In genomic region chr17:76493505-76494167, GRCh38 we compare ENCODE assay signal across 9 cellular contexts. TPM values are rescaled to one million over a fixed set of nuclear protein-coding genes. Genes with fewer than 3 reads are reported as not detected.
DNase-seq lines count a peak whose midpoint lies in the region; ATAC-seq and TF ChIP-seq lines count a peak whose summit lies in the region.
"Had no signal": no experiment of that assay in that cellular context is flagged by ENCODE, and none has a peak within 500 bp of the region (broad histone marks: within the 10 kb centered on the region; RNA-seq: fewer than 3 reads in every experiment).

No MANE protein-coding gene starts in this region.

- peak overlapping the region; percentile 89 for H3K27ac ChIP-seq in RWPE1

- CTCF ChIA-PET in RWPE1 (lab: Yijun Ruan, JAX) = interaction anchor here (0.7 to 2.8 kb wide), 2 partner anchors 27 to 200 kb away, joined by 3 to 11 read pairs; partner anchors contain the start of gene AANAT

- peaks cover 3% of the 10 kb centered on the region for H3K36me3 Mint-ChIP-seq in stimulated activated naive CD8-positive, alpha-beta T cell treated with anti-CD3 and anti-CD28 coated beads, Interleukin-15, Interleukin-2, amounts not matched to agents 100 ng/mL and 50 ng/mL, for 24 hours (ENCODE audit: low read depth)

- ATAC-seq in GM21825 (IDR thresholded peaks at IDR 0.05; ENCODE audit: unreplicated experiment) (peak; percentile 1), HG03139 (IDR thresholded peaks at IDR 0.05; ENCODE audit: unreplicated experiment) (no peak)

- H3K9me3 Mint-ChIP-seq in stimulated activated naive CD8-positive, alpha-beta T cell treated with anti-CD3 and anti-CD28 coated beads, Interleukin-15, Interleukin-2, amounts not matched to agents 100 ng/mL and 50 ng/mL, for 24 hours = no peaks in the 10 kb centered on the region

- H3K4me1 Mint-ChIP-seq in stimulated activated naive CD8-positive, alpha-beta T cell treated with anti-CD3 and anti-CD28 coated beads, Interleukin-15, Interleukin-2, amounts not matched to agents 100 ng/mL and 50 ng/mL, for 24 hours (ENCODE audit: low read depth) = peaks cover 93% of the 10 kb centered on the region

- DNase-seq in RWPE1 (ENCODE audit: low spot score) (no peak), epithelial cell of proximal tubule (ENCODE audit: low read depth) (no peak), NCI-H446 treated with DMSO at 0.1 percent for 48 hours (lab: John Stamatoyannopoulos, UW) (no peak), iPS-NIHi11 (ENCODE audit: low spot score) (no peak)
- DNase-seq: GOT3 had no signal

- peak overlapping the region; percentile 98 for H3K27ac Mint-ChIP-seq in stimulated activated naive CD8-positive, alpha-beta T cell treated with anti-CD3 and anti-CD28 coated beads, Interleukin-15, Interleukin-2, amounts not matched to agents 100 ng/mL and 50 ng/mL, for 24 hours

- H3K4me3 Mint-ChIP-seq in stimulated activated naive CD8-positive, alpha-beta T cell treated with anti-CD3 and anti-CD28 coated beads, Interleukin-15, Interleukin-2, amounts not matched to agents 100 ng/mL and 50 ng/mL, for 24 hours = peak overlapping the region; percentile 83

- no peak for TF ChIP-seq CTCF in RWPE1 (conservative IDR thresholded peaks at IDR 0.05; ENCODE audit: low read depth)
- no peak for TF ChIP-seq CTCF in epithelial cell of proximal tubule (conservative IDR thresholded peaks at IDR 0.05; ENCODE audit: low read depth, low read length)

- POLR2A ChIA-PET in RWPE1 (lab: Yijun Ruan, JAX; ENCODE audit: low non-redundant PET) = interaction anchor here (0.5 kb wide), 1 partner anchor 361 kb away, joined by 3 read pairs; no protein-coding TSS in a partner anchor

- H3K27me3 Mint-ChIP-seq in stimulated activated naive CD8-positive, alpha-beta T cell treated with anti-CD3 and anti-CD28 coated beads, Interleukin-15, Interleukin-2, amounts not matched to agents 100 ng/mL and 50 ng/mL, for 24 hours = no peaks in the 10 kb centered on the region

- peak overlapping the region; percentile 21 for H3K4me3 ChIP-seq in epithelial cell of proximal tubule (ENCODE audit: low read depth, low read length)

RNA-seq across cellular contexts. Expression of gene RHBDF2, which starts 7.6 kb away (rescaled TPM):
- 35.2 and 101 TPM in 2 replicates for total RNA-seq in epithelial cell of proximal tubule

RNA-seq across cellular contexts. Expression of gene AANAT, which starts 26.2 kb away (rescaled TPM):
- total RNA-seq in epithelial cell of proximal tubule = not detected in 2 replicates
- total RNA-seq: T-helper 2 cell treated with Interferon-gamma antibody and Interleukin-4, amounts not matched to agents 100 ng/mL and 5 ng/mL, for 36 hours had no signal

RNA-seq across cellular contexts. Expression of gene UBE2O, which starts 40.7 kb away (rescaled TPM):
- 15.6 and 23.6 TPM in 2 replicates for total RNA-seq in epithelial cell of proximal tubule

RNA-seq across cellular contexts. Expression of gene CYGB, which starts 43.9 kb away (rescaled TPM):
- total RNA-seq in epithelial cell of proximal tubule = 10.2 and 49.9 TPM in 2 replicates

RNA-seq across cellular contexts. Expression of gene PRCD, which starts 46.2 kb away (rescaled TPM):
- total RNA-seq in epithelial cell of proximal tubule = 0.22 and 5.8 TPM in 2 replicates
- total RNA-seq: T-helper 2 cell treated with Interferon-gamma antibody and Interleukin-4, amounts not matched to agents 100 ng/mL and 5 ng/mL, for 36 hours had no signal
